ENCODE assay signal across 26 cellular contexts in genomic region chr11:46385169-46386004, GRCh38. TPM values are rescaled to one million over a fixed set of nuclear protein-coding genes. Genes with fewer than 3 reads are reported as not detected.
DNase-seq lines count a peak whose midpoint lies in the region; TF ChIP-seq lines count a peak whose summit lies in the region.
"Had no signal": no experiment of that assay in that cellular context is flagged by ENCODE, and none has a peak within 500 bp of the region (broad histone marks: within the 10 kb centered on the region; RNA-seq: fewer than 3 reads in every experiment).

No MANE protein-coding gene starts in this region.

- H3K9me3 ChIP-seq in spleen, result no peaks in the 10 kb centered on the region
- H3K9me3 ChIP-seq: BE2C, MG63 had no signal

- H3K27me3 ChIP-seq in spleen (replicated peaks in 1 of 7), result peaks cover 7 to 97% (median 47%) of the 10 kb centered on the region in 7 donors

- H3K27ac Mint-ChIP-seq in activated T-cell treated with anti-CD3 and anti-CD28 coated beads, Interleukin-2, amount 50 U/mL, for 24 hours, result peak overlapping the region; percentile 52
- no peak overlapping the region for H3K27ac Mint-ChIP-seq in chondrocyte (ENCODE audit: unreplicated experiment)
- H3K27ac Mint-ChIP-seq in nephron, result no peak overlapping the region
- H3K27ac Mint-ChIP-seq: GM23338 had no signal

- H3K36me3 ChIP-seq in spleen, result peaks cover 0 to 9% (median 0%) of the 10 kb centered on the region in 6 donors
- H3K36me3 ChIP-seq: BE2C, MG63 had no signal

- no peak overlapping the region for H3K4me3 Mint-ChIP-seq in activated T-cell treated with anti-CD3 and anti-CD28 coated beads, Interleukin-2, amount 50 U/mL, for 24 hours
- H3K4me3 Mint-ChIP-seq in chondrocyte (ENCODE audit: unreplicated experiment), result no peak overlapping the region
- peak overlapping the region; percentile 54 to 71 (median 58) for H3K4me3 Mint-ChIP-seq in nephron
- H3K4me3 Mint-ChIP-seq: GM23338 had no signal

- no peak overlapping the region for H3K4me3 ChIP-seq in spleen
- H3K4me3 ChIP-seq: GM23338, MG63, SK-N-MC had no signal

- no peak for TF ChIP-seq CTCF in chondrocyte (IDR thresholded peaks at IDR 0.05)
- TF ChIP-seq CTCF in nephron (IDR thresholded peaks at IDR 0.05; ENCODE audit: unreplicated experiment in 3 of 3), result no peak
- TF ChIP-seq CTCF in spleen (IDR thresholded peaks at IDR 0.05 in 8 of 11, conservative IDR thresholded peaks at IDR 0.05 in 3 of 11), result no peak

- H3K9me3 Mint-ChIP-seq in activated T-cell treated with anti-CD3 and anti-CD28 coated beads, Interleukin-2, amount 50 U/mL, for 24 hours, result no peaks in the 10 kb centered on the region
- H3K9me3 Mint-ChIP-seq in chondrocyte (ENCODE audit: low read depth) (no peaks in the 10 kb centered on the region), nephron (no peaks in the 10 kb centered on the region)
- H3K9me3 Mint-ChIP-seq: GM23338 had no signal

- WGBS in spleen, 5 donors, result 93 to 95% (median 95%) methylated on average over 38 to 47 of the region's 47 CpGs

- H3K27ac ChIP-seq in spleen, result no peak overlapping the region
- H3K27ac ChIP-seq: SK-N-MC had no signal

- TF ChIP-seq POLR2A in spleen (IDR thresholded peaks at IDR 0.05), result no peak

- H3K4me1 Mint-ChIP-seq in activated T-cell treated with anti-CD3 and anti-CD28 coated beads, Interleukin-2, amount 50 U/mL, for 24 hours (ENCODE audit: low read depth), result peaks cover 29% of the 10 kb centered on the region
- peaks cover 25% of the 10 kb centered on the region for H3K4me1 Mint-ChIP-seq in chondrocyte (ENCODE audit: low read depth)
- H3K4me1 Mint-ChIP-seq in nephron, result peaks cover 11% of the 10 kb centered on the region

- intact Hi-C loops in spleen (cut with DNase I; ENCODE audit: low total_unique reads), result loop anchor here (5.0 to 10.0 kb wide), 2 partner anchors 147 to 209 kb away; partner anchors contain the start of gene AMBRA1

- H3K27me3 Mint-ChIP-seq in activated T-cell treated with anti-CD3 and anti-CD28 coated beads, Interleukin-2, amount 50 U/mL, for 24 hours, result peaks cover 79% of the 10 kb centered on the region
- H3K27me3 Mint-ChIP-seq in chondrocyte (ENCODE audit: low read depth) (peaks cover 11% of the 10 kb centered on the region), nephron (ENCODE audit: low read depth) (peaks cover 49% of the 10 kb centered on the region)

- no peak for DNase-seq in activated T-cell treated with anti-CD3 and anti-CD28 coated beads, Interleukin-2, amount 50 U/mL, for 24 hours
- DNase-seq in activated T-cell treated with anti-CD3 and anti-CD28 coated beads for 4 hours (no peak), chondrocyte (ENCODE audit: low spot score) (peak; percentile 90), spleen (peak; percentile 75), activated gamma-delta T cell treated with Interleukin-2 at 50 U/mL for 16 hours (no peak), NCI-H1694 treated with DMSO at 0.1 percent for 48 hours (lab: John Stamatoyannopoulos, UW) (no peak), SHP77 treated with DMSO at 0.1 percent for 48 hours (lab: John Stamatoyannopoulos, UW) (no peak)
- DNase-seq: ACHN, BE2C, Calu3, DMS153, DND-41, HCEC 1CT, KBM-7, MG63, NCI-H1105 treated with DMSO at 0.1 percent for 48 hours, NCI-H2081, NCI-H226, NCI-H510A, NCI-H69, RPMI8226, SIG-M5 had no signal

- H3K36me3 Mint-ChIP-seq in activated T-cell treated with anti-CD3 and anti-CD28 coated beads, Interleukin-2, amount 50 U/mL, for 24 hours (ENCODE audit: low read depth), result no peaks in the 10 kb centered on the region
- no peaks in the 10 kb centered on the region for H3K36me3 Mint-ChIP-seq in chondrocyte (ENCODE audit: low read depth)
- peaks cover 13% of the 10 kb centered on the region for H3K36me3 Mint-ChIP-seq in nephron (ENCODE audit: low read depth)

- H3K4me1 ChIP-seq in spleen, result peaks cover 20 to 80% (median 45%) of the 10 kb centered on the region in 6 donors
- H3K4me1 ChIP-seq: BE2C had no signal

RNA-seq across cellular contexts. Expression of gene MDK, which starts 3.9 kb away (rescaled TPM):
- total RNA-seq in chondrocyte (49.9 to 127 TPM (median 124 TPM) in 3 replicates), spleen (10 to 100 TPM; 22.6 to 52.8 (median 36.8) TPM)
- 10 to 100 TPM; 16.2 to 26.6 (median 22.3) TPM for polyA plus RNA-seq in spleen
- polyA plus RNA-seq: CD14-positive monocyte had no signal

RNA-seq across cellular contexts. Expression of gene CHRM4, which starts 6.2 kb away (rescaled TPM):
- total RNA-seq in chondrocyte, result 0.38 to 0.42 TPM in 2 of 3 replicates, not detected in the other
- total RNA-seq in spleen, result 10 to 100 TPM in 3 of 7 donors, 1 to 10 TPM in 4; 2.3 to 34.1 (median 8.5) TPM
- 1 to 10 TPM in 1 of 3 donors, under 1 TPM in 2; 0.06 to 2.0 (median 0.20) TPM for polyA plus RNA-seq in spleen
- total RNA-seq: Calu3 had no signal
- polyA plus RNA-seq: GM23338 had no signal

RNA-seq across cellular contexts. Expression of gene DGKZ, which starts 38.1 kb away (rescaled TPM):
- total RNA-seq in chondrocyte, result 41.9 to 47.4 TPM (median 46.8 TPM) in 3 replicates
- total RNA-seq in spleen, result 100 to 1,000 TPM in 5 of 7 donors, 10 to 100 TPM in 2; 86.0 to 136 (median 106) TPM
- 10 to 100 TPM; 44.2 to 89.0 (median 60.9) TPM for polyA plus RNA-seq in spleen

Comparison
In these comparisons a context has a peak if more than half of its experiments do, and no peak if none do; other contexts are left out.
1. DNase-seq: peak in chondrocyte (single experiment) and spleen (single experiment); none in activated T-cell treated with anti-CD3 and anti-CD28 coated beads, Interleukin-2, amount 50 U/mL, for 24 hours (single experiment), activated T-cell treated with anti-CD3 and anti-CD28 coated beads for 4 hours (single experiment), activated gamma-delta T cell treated with Interleukin-2 at 50 U/mL for 16 hours (single experiment), NCI-H1694 treated with DMSO at 0.1 percent for 48 hours (single experiment) and SHP77 treated with DMSO at 0.1 percent for 48 hours (single experiment).
2. H3K4me3 Mint-ChIP-seq: peak in nephron (3 of 3); none in activated T-cell treated with anti-CD3 and anti-CD28 coated beads, Interleukin-2, amount 50 U/mL, for 24 hours (single experiment) and chondrocyte (single experiment).